Comparison of ENCODE assay signal across 20 cellular contexts in the genomic region with DNA sequence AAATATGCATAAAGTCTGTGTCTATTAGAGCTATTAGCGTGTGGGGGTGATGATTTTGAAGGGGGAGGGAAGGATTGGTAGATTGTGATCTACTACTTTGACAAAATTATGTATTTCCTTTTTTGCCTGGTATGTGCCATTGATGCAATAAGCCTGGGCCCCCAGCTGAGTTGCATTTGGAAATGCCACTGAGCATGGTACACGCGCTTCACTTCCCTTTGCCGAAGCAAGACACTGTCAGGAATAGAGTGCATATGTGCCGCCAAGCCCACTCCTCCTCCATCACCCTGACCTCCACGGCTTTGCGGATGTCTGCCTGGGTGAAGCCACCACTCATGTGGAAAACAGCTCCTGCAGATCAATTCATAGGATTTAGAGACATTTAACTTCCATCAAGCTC.
DNase-seq lines count a peak whose midpoint lies in the region; ATAC-seq and TF ChIP-seq lines count a peak whose summit lies in the region.
"Had no signal": no experiment of that assay in that cellular context is flagged by ENCODE, and none has a peak within 500 bp of the region (broad histone marks: within the 10 kb centered on the region; RNA-seq: fewer than 3 reads in every experiment).

No MANE protein-coding gene starts in this region.

- no peak for TF ChIP-seq POLR2A in erythroblast (IDR thresholded peaks at IDR 0.05; ENCODE audit: low read length)

- H3K79me1 ChIP-seq in neuronal stem cell (ENCODE audit: low read depth, low read length): no peaks in the 10 kb centered on the region

- no peaks in the 10 kb centered on the region for H3K9me3 ChIP-seq in A673 (ENCODE audit: low read depth, low read length, poor library complexity, severe bottlenecking)
- H3K9me3 ChIP-seq in neuronal stem cell (replicated peaks in 1 of 2; ENCODE audit: control insufficient read depth in 2 of 2, insufficient read depth in 1 of 2, low read depth in 1 of 2, low read length in 2 of 2): no peaks in the 10 kb centered on the region
- no peaks in the 10 kb centered on the region for H3K9me3 ChIP-seq in left lung
- H3K9me3 ChIP-seq: BE2C had no signal

- ATAC-seq in GM21360 (IDR thresholded peaks at IDR 0.05; ENCODE audit: unreplicated experiment): no peak
- no peak for ATAC-seq in left lung
- ATAC-seq: HCT116 had no signal

- no peak overlapping the region for H3K18ac ChIP-seq in neuronal stem cell (ENCODE audit: low read length)

- no peak overlapping the region for H3K23ac ChIP-seq in neuronal stem cell (ENCODE audit: low read depth, low read length, poor library complexity)

- H3K14ac ChIP-seq in neuronal stem cell (ENCODE audit: low read length): no peak overlapping the region

- intact Hi-C loops in A673 (cut with micrococcal nuclease; ENCODE audit: unreplicated experiment) (no loop called here), left lung (cut with DNase I) (no loop called here)

- H3K36me3 ChIP-seq in A673 (ENCODE audit: insufficient read depth, low read length, poor library complexity, severe bottlenecking): no peaks in the 10 kb centered on the region
- H3K36me3 ChIP-seq in neuronal stem cell (replicated peaks in 1 of 2; ENCODE audit: control insufficient read depth in 2 of 2, insufficient read depth in 2 of 2, low read length in 2 of 2): no peaks in the 10 kb centered on the region
- H3K36me3 ChIP-seq in left lung: no peaks in the 10 kb centered on the region
- H3K36me3 ChIP-seq: BE2C had no signal

- H3K4ac ChIP-seq in neuronal stem cell (ENCODE audit: low read length): no peak overlapping the region

- no peak overlapping the region for H3K4me2 ChIP-seq in neuronal stem cell (ENCODE audit: insufficient read depth, low read length, poor library complexity, severe bottlenecking)

- TF ChIP-seq CTCF in A673 (conservative IDR thresholded peaks at IDR 0.05; ENCODE audit: low read depth, low read length) (no peak), left lung (IDR thresholded peaks at IDR 0.05) (no peak)

- no peak overlapping the region for H3K9ac ChIP-seq in neuronal stem cell (ENCODE audit: low read depth, low read length, poor library complexity)

- WGBS in neuronal stem cell (ENCODE audit: extremely low coverage in 2 of 2, insufficient read length in 2 of 2, insufficient replicate concordance in 1 of 2), 2 donors: 100% methylated on average over 1 of the region's 7 CpGs; no CpG with 5 or more reads in 1 of the 2 donors

- H3K27ac ChIP-seq in A673 (ENCODE audit: low read depth, low read length, poor library complexity, severe bottlenecking) (no peak overlapping the region), neuronal stem cell (replicated peaks; ENCODE audit: low read length) (no peak overlapping the region), left lung (no peak overlapping the region)
- H3K27ac ChIP-seq: HL-60 had no signal

- peak overlapping the region; percentile 18 for H4K91ac ChIP-seq in neuronal stem cell (ENCODE audit: low read depth, low read length, poor library complexity)

- CTCF ChIA-PET in A673 (lab: Charles Lee): no interaction called here

- no peak overlapping the region for H2BK120ac ChIP-seq in neuronal stem cell (ENCODE audit: low read depth, low read length)

- H4K8ac ChIP-seq in neuronal stem cell (ENCODE audit: low read depth, low read length): no peak overlapping the region

- DNase-seq in A673 (ENCODE audit: low spot score): peak; percentile 48
- DNase-seq in NCI-H146 (lab: John Stamatoyannopoulos, UW): peak; percentile 62
- DNase-seq in NCI-H69 (lab: John Stamatoyannopoulos, UW): peak; percentile 99
- DNase-seq in neuronal stem cell (ENCODE audit: low spot score): no peak
- no peak for DNase-seq in left lung
- no peak for DNase-seq in erythroblast (lab: John Stamatoyannopoulos, UW)
- DNase-seq: ACHN; BE2C; C1 segment of cervical spinal cord; CD4-positive, CD25-positive, alpha-beta regulatory T cell; CD8-positive, alpha-beta memory T cell; COR-L47; DMS 273 treated with DMSO at 0.1 percent for 48 hours; GDM1; GOT3; H7; HFFc6 had no signal

- no TSS peak for BruUV-seq in A673 (replicated peaks; lab: Mats Ljungman, UMichigan)

- no peak overlapping the region for H2BK5ac ChIP-seq in neuronal stem cell (ENCODE audit: low read length)

- H2BK12ac ChIP-seq in neuronal stem cell (ENCODE audit: low read length): no peak overlapping the region

- POLR2A ChIA-PET in A673 (lab: Charles Lee; ENCODE audit: low non-redundant PET): no interaction called here

- H2BK15ac ChIP-seq in neuronal stem cell (ENCODE audit: low read length): no peak overlapping the region

- no peak overlapping the region for H2AFZ ChIP-seq in neuronal stem cell (ENCODE audit: low read length)

- H3K27me3 ChIP-seq in A673 (replicated peaks; ENCODE audit: insufficient read depth, low read depth, low read length, poor library complexity): peaks cover 5% of the 10 kb centered on the region
- no peaks in the 10 kb centered on the region for H3K27me3 ChIP-seq in neuronal stem cell (ENCODE audit: control insufficient read depth in 3 of 3, insufficient read depth in 3 of 3, low read depth in 1 of 3, low read length in 3 of 3)
- H3K27me3 ChIP-seq in left lung: no peaks in the 10 kb centered on the region
- H3K27me3 ChIP-seq: BE2C had no signal

- H3K4me3 ChIP-seq in A673 (ENCODE audit: low read depth, low read length, poor library complexity, severe bottlenecking): no peak overlapping the region
- peak overlapping the region in 1 of 2 donors; percentile 65 for H3K4me3 ChIP-seq in neuronal stem cell (ENCODE audit: low read length in 2 of 2)
- H3K4me3 ChIP-seq in left lung: no peak overlapping the region

- no peak overlapping the region for H2AK5ac ChIP-seq in neuronal stem cell (ENCODE audit: low read depth, low read length)

- H3K4me1 ChIP-seq in A673 (ENCODE audit: insufficient read depth, low read length, poor library complexity, severe bottlenecking) (no peaks in the 10 kb centered on the region), neuronal stem cell (ENCODE audit: control insufficient read depth in 2 of 2, insufficient read depth in 1 of 2, low read depth in 1 of 2, low read length in 2 of 2) (no peaks in the 10 kb centered on the region), left lung (no peaks in the 10 kb centered on the region)
- H3K4me1 ChIP-seq: BE2C had no signal

Comparison
In these comparisons a context has a peak if more than half of its experiments do, and no peak if none do; other contexts are left out.
1. DNase-seq: peak in A673 (single experiment), NCI-H146 (single experiment) and NCI-H69 (single experiment); none in neuronal stem cell (single experiment), left lung (0 of 2) and erythroblast (0 of 2).